11 cellular contexts compared by ENCODE assay signal in the genomic region with DNA sequence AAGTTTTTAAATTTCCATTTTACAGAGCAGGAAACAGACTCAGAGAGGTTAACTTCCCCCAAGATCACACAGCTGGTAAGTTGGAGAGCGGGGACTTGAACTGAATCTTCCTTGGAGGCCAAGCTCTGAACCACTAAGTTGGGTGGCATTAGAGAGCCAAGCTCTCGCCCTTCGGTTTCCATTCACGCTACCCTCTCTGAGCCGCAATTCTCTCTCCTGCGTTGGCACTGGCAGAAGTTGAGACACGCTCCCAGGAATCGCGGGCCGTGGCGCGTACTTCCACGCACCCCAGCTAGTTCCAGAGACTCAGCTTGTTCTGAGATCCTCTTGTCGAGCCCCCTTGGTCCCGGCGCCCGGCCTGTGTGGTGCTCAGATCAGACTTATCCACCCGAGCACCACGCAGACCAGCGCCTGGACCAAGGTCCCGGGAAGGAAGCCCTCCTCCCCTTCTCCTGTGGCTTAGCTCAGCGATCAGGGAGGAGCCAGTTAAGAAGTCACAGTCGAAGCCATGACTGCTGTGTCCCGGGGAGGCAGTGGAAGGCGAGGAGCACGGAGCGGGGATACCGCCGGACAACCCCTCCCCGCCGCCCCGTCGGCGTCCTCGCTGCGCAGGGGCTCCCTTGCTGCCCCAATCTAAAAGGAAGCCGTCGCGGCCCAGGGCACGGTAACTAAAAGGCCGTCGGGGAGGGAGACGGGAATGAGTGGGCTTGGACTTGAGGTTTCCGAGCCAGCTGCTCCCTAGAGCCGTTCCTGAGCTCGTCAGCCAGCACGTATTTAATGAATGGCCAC. TPM values are rescaled to one million over a fixed set of nuclear protein-coding genes. Genes with fewer than 3 reads are reported as not detected.
DNase-seq lines count a peak whose midpoint lies in the region; ATAC-seq and TF ChIP-seq lines count a peak whose summit lies in the region.
"Had no signal": no experiment of that assay in that cellular context is flagged by ENCODE, and none has a peak within 500 bp of the region (broad histone marks: within the 10 kb centered on the region; RNA-seq: fewer than 3 reads in every experiment).

No MANE protein-coding gene starts in this region.

- H4K8ac ChIP-seq in neuronal stem cell (ENCODE audit: low read depth, low read length), result no peak overlapping the region

- peak overlapping the region; percentile 33 for H2BK5ac ChIP-seq in neuronal stem cell (ENCODE audit: low read length)

- H3K4me2 ChIP-seq in neuronal stem cell (ENCODE audit: insufficient read depth, low read length, poor library complexity, severe bottlenecking), result peak overlapping the region; percentile 70

- H3K36me3 ChIP-seq in HUES64 (ENCODE audit: insufficient read depth, low read length) (no peaks in the 10 kb centered on the region), neuronal stem cell (replicated peaks in 1 of 2; ENCODE audit: control insufficient read depth in 2 of 2, insufficient read depth in 2 of 2, low read length in 2 of 2) (no peaks in the 10 kb centered on the region)
- H3K36me3 ChIP-seq in effector memory CD4-positive, alpha-beta T cell (ENCODE audit: control insufficient read depth, insufficient read depth, low read length), result no peaks in the 10 kb centered on the region

- ATAC-seq in GM21528 (IDR thresholded peaks at IDR 0.05; ENCODE audit: low FRiP score, unreplicated experiment) (no peak), foreskin keratinocyte (no peak)

- H3K27me3 ChIP-seq in HUES64 (ENCODE audit: insufficient read depth, low read length), result peaks cover 100% of the 10 kb centered on the region
- peaks cover 66% of the 10 kb centered on the region for H3K27me3 ChIP-seq in effector memory CD4-positive, alpha-beta T cell (replicated peaks; ENCODE audit: control insufficient read depth, insufficient read depth, low read length, poor library complexity, severe bottlenecking)
- peaks cover 40 to 98% (median 78%) of the 10 kb centered on the region in 3 experiments for H3K27me3 ChIP-seq in neuronal stem cell (ENCODE audit: control insufficient read depth in 3 of 3, insufficient read depth in 3 of 3, low read depth in 1 of 3, low read length in 3 of 3)
- H3K27me3 ChIP-seq in foreskin keratinocyte, result peaks cover 100% of the 10 kb centered on the region

- H3K14ac ChIP-seq in neuronal stem cell (ENCODE audit: low read length), result peak overlapping the region; percentile 85

- in situ Hi-C loops in GM13976 (cut with MboI; ENCODE audit: low sequenced_read_pairs, unreplicated experiment), result no loop called here

- H3K9me3 Mint-ChIP-seq in activated CD4-positive, alpha-beta T cell treated with anti-CD3 and anti-CD28 coated beads, Interleukin-2, amount 10 ng/mL, durations not matched to agents 24 days and 14 days, result no peaks in the 10 kb centered on the region
- no peaks in the 10 kb centered on the region for H3K9me3 Mint-ChIP-seq in activated T-helper 1 cell treated with anti-CD3 and anti-CD28 coated beads, Interleukin-12 subunit alpha, Interleukin-12 subunit beta, Interleukin-2, Interleukin-4 antibody, amounts not matched to agents 30 ng/mL and 10 ng/mL and 1 ng/mL, durations not matched to agents 14 hours and 24 hours and 36 hours
- H3K9me3 Mint-ChIP-seq: activated B cell treated with CpG ODN at 0.5 μM for 24 hours had no signal

- intact Hi-C loops in activated CD4-positive, alpha-beta T cell treated with anti-CD3 and anti-CD28 coated beads, Interleukin-2, amount 10 ng/mL, durations not matched to agents 24 days and 14 days (cut with micrococcal nuclease), result loop anchor here (5.0 to 10.0 kb wide), 3 partner anchors 365 to 893 kb away; partner anchors contain the start of gene GFRA1
- intact Hi-C loops in activated T-helper 1 cell treated with anti-CD3 and anti-CD28 coated beads, Interleukin-12 subunit alpha, Interleukin-12 subunit beta, Interleukin-2, Interleukin-4 antibody, amounts not matched to agents 30 ng/mL and 10 ng/mL and 1 ng/mL, durations not matched to agents 14 hours and 24 hours and 36 hours (cut with micrococcal nuclease), result loop anchor here (10.0 kb wide), 1 partner anchor 1077 kb away; no protein-coding TSS in a partner anchor

- no peak overlapping the region for H4K91ac ChIP-seq in neuronal stem cell (ENCODE audit: low read depth, low read length, poor library complexity)

- WGBS in HUES64, result 8% methylated on average over 47 of the region's 47 CpGs
- WGBS in neuronal stem cell (ENCODE audit: extremely low coverage in 2 of 2, insufficient read length in 2 of 2, insufficient replicate concordance in 1 of 2), 2 donors, result no CpG with 5 or more reads among the region's 47 CpGs

- H3K4me3 ChIP-seq in HUES64 (ENCODE audit: low read length), result peak overlapping the region; percentile 43
- peak overlapping the region; percentile 12 for H3K4me3 ChIP-seq in effector memory CD4-positive, alpha-beta T cell (ENCODE audit: insufficient read depth, low read depth, low read length, poor library complexity, severe bottlenecking)
- H3K4me3 ChIP-seq in neuronal stem cell (ENCODE audit: low read length in 2 of 2), result peak overlapping the region in 1 of 2 donors; percentile 64
- H3K4me3 ChIP-seq: lung had no signal

- H3K9me3 ChIP-seq in HUES64 (ENCODE audit: insufficient read depth, low read depth, low read length) (no peaks in the 10 kb centered on the region), neuronal stem cell (replicated peaks in 1 of 2; ENCODE audit: control insufficient read depth in 2 of 2, insufficient read depth in 1 of 2, low read depth in 1 of 2, low read length in 2 of 2) (no peaks in the 10 kb centered on the region)
- H3K9me3 ChIP-seq in effector memory CD4-positive, alpha-beta T cell (ENCODE audit: control insufficient read depth, low read length), result no peaks in the 10 kb centered on the region

- H3K27ac ChIP-seq in HUES64 (ENCODE audit: low read depth, low read length) (no peak overlapping the region), neuronal stem cell (replicated peaks; ENCODE audit: low read length) (no peak overlapping the region), foreskin keratinocyte (no peak overlapping the region)
- no peak overlapping the region for H3K27ac ChIP-seq in effector memory CD4-positive, alpha-beta T cell (ENCODE audit: insufficient read depth, low read length, poor library complexity, severe bottlenecking)

- H2AK5ac ChIP-seq in neuronal stem cell (ENCODE audit: low read depth, low read length), result peak overlapping the region; percentile 9

- no peak overlapping the region for H3K4ac ChIP-seq in neuronal stem cell (ENCODE audit: low read length)

- peak overlapping the region; percentile 90 for H2AFZ ChIP-seq in neuronal stem cell (ENCODE audit: low read length)

- H3K4me3 Mint-ChIP-seq in activated CD4-positive, alpha-beta T cell treated with anti-CD3 and anti-CD28 coated beads, Interleukin-2, amount 10 ng/mL, durations not matched to agents 24 days and 14 days, result no peak overlapping the region
- H3K4me3 Mint-ChIP-seq in activated T-helper 1 cell treated with anti-CD3 and anti-CD28 coated beads, Interleukin-12 subunit alpha, Interleukin-12 subunit beta, Interleukin-2, Interleukin-4 antibody, amounts not matched to agents 30 ng/mL and 10 ng/mL and 1 ng/mL, durations not matched to agents 14 hours and 24 hours and 36 hours, result no peak overlapping the region
- H3K4me3 Mint-ChIP-seq: activated B cell treated with CpG ODN at 0.5 μM for 24 hours had no signal

- H2BK12ac ChIP-seq in neuronal stem cell (ENCODE audit: low read length), result no peak overlapping the region

- no peak overlapping the region for H3K27ac Mint-ChIP-seq in activated CD4-positive, alpha-beta T cell treated with anti-CD3 and anti-CD28 coated beads, Interleukin-2, amount 10 ng/mL, durations not matched to agents 24 days and 14 days
- no peak overlapping the region for H3K27ac Mint-ChIP-seq in activated T-helper 1 cell treated with anti-CD3 and anti-CD28 coated beads, Interleukin-12 subunit alpha, Interleukin-12 subunit beta, Interleukin-2, Interleukin-4 antibody, amounts not matched to agents 30 ng/mL and 10 ng/mL and 1 ng/mL, durations not matched to agents 14 hours and 24 hours and 36 hours
- H3K27ac Mint-ChIP-seq: activated B cell treated with CpG ODN at 0.5 μM for 24 hours had no signal

- H3K79me1 ChIP-seq in neuronal stem cell (ENCODE audit: low read depth, low read length), result no peaks in the 10 kb centered on the region

- peak; percentile 36 for DNase-seq in GM13976 (ENCODE audit: low spot score)
- DNase-seq in effector memory CD4-positive, alpha-beta T cell, result no peak
- DNase-seq in neuronal stem cell (ENCODE audit: low spot score), result no peak
- no peak for DNase-seq in foreskin keratinocyte
- no peak for DNase-seq in activated CD4-positive, alpha-beta T cell treated with anti-CD3 and anti-CD28 coated beads, Interleukin-2, amount 10 ng/mL, durations not matched to agents 24 days and 14 days
- DNase-seq in activated T-helper 1 cell treated with anti-CD3 and anti-CD28 coated beads, Interleukin-12 subunit alpha, Interleukin-12 subunit beta, Interleukin-2, Interleukin-4 antibody, amounts not matched to agents 30 ng/mL and 10 ng/mL and 1 ng/mL, durations not matched to agents 14 hours and 24 hours and 36 hours (ENCODE audit: low spot score), result no peak

- peak overlapping the region; percentile 29 for H2BK120ac ChIP-seq in neuronal stem cell (ENCODE audit: low read depth, low read length)

- H3K4me1 ChIP-seq in HUES64 (ENCODE audit: insufficient read depth, low read length), result peaks cover 11% of the 10 kb centered on the region; the same call in 1 of the 2 replicates
- peaks cover 28% of the 10 kb centered on the region for H3K4me1 ChIP-seq in effector memory CD4-positive, alpha-beta T cell (ENCODE audit: control insufficient read depth, insufficient read depth, low read length, poor library complexity, severe bottlenecking)
- H3K4me1 ChIP-seq in neuronal stem cell (ENCODE audit: control insufficient read depth in 2 of 2, insufficient read depth in 1 of 2, low read depth in 1 of 2, low read length in 2 of 2), result peaks cover 0 to 7% of the 10 kb centered on the region in 2 donors
- no peaks in the 10 kb centered on the region for H3K4me1 ChIP-seq in foreskin keratinocyte

- peak overlapping the region; percentile 90 for H3K18ac ChIP-seq in neuronal stem cell (ENCODE audit: low read length)

- H3K23ac ChIP-seq in neuronal stem cell (ENCODE audit: low read depth, low read length, poor library complexity), result peak overlapping the region; percentile 53

- H3K9ac ChIP-seq in HUES64 (ENCODE audit: low read depth, low read length) (no peak overlapping the region; the same call in 1 of the 2 replicates), neuronal stem cell (ENCODE audit: low read depth, low read length, poor library complexity) (peak overlapping the region; percentile 53)

- TF ChIP-seq CTCF in GM13976 (IDR thresholded peaks at IDR 0.05; ENCODE audit: borderline replicate concordance, control extremely low read depth, extremely low read depth, insufficient read depth, missing control alignments) (no peak), foreskin keratinocyte (conservative IDR thresholded peaks at IDR 0.05) (no peak)

- H2BK15ac ChIP-seq in neuronal stem cell (ENCODE audit: low read length), result peak overlapping the region; percentile 76

- peaks cover 8% of the 10 kb centered on the region for H3K4me1 Mint-ChIP-seq in activated CD4-positive, alpha-beta T cell treated with anti-CD3 and anti-CD28 coated beads, Interleukin-2, amount 10 ng/mL, durations not matched to agents 24 days and 14 days
- peaks cover 8% of the 10 kb centered on the region for H3K4me1 Mint-ChIP-seq in activated T-helper 1 cell treated with anti-CD3 and anti-CD28 coated beads, Interleukin-12 subunit alpha, Interleukin-12 subunit beta, Interleukin-2, Interleukin-4 antibody, amounts not matched to agents 30 ng/mL and 10 ng/mL and 1 ng/mL, durations not matched to agents 14 hours and 24 hours and 36 hours (ENCODE audit: low read depth)

- H3K27me3 Mint-ChIP-seq in activated CD4-positive, alpha-beta T cell treated with anti-CD3 and anti-CD28 coated beads, Interleukin-2, amount 10 ng/mL, durations not matched to agents 24 days and 14 days, result peaks cover 81% of the 10 kb centered on the region
- H3K27me3 Mint-ChIP-seq in activated T-helper 1 cell treated with anti-CD3 and anti-CD28 coated beads, Interleukin-12 subunit alpha, Interleukin-12 subunit beta, Interleukin-2, Interleukin-4 antibody, amounts not matched to agents 30 ng/mL and 10 ng/mL and 1 ng/mL, durations not matched to agents 14 hours and 24 hours and 36 hours (ENCODE audit: insufficient read depth), result peaks cover 74% of the 10 kb centered on the region

- H3K36me3 Mint-ChIP-seq in activated CD4-positive, alpha-beta T cell treated with anti-CD3 and anti-CD28 coated beads, Interleukin-2, amount 10 ng/mL, durations not matched to agents 24 days and 14 days (ENCODE audit: low read depth), result peaks cover 3% of the 10 kb centered on the region
- peaks cover 4% of the 10 kb centered on the region for H3K36me3 Mint-ChIP-seq in activated T-helper 1 cell treated with anti-CD3 and anti-CD28 coated beads, Interleukin-12 subunit alpha, Interleukin-12 subunit beta, Interleukin-2, Interleukin-4 antibody, amounts not matched to agents 30 ng/mL and 10 ng/mL and 1 ng/mL, durations not matched to agents 14 hours and 24 hours and 36 hours (ENCODE audit: low read depth)

RNA-seq across cellular contexts. Expression of gene VAX1, which starts 29.5 kb away (rescaled TPM):
- 0.20 TPM for polyA plus RNA-seq in HUES64 (2013, experiment 1 of 2)
- 0.51 TPM for polyA plus RNA-seq in HUES64 (2013, experiment 2 of 2)
- polyA plus RNA-seq in neuronal stem cell (2013, experiment 1 of 2), result 8.1 TPM
- 8.3 TPM for polyA plus RNA-seq in neuronal stem cell (2013, experiment 2 of 2)
- 0.04 and 0.14 TPM in 2 replicates for total RNA-seq in foreskin keratinocyte
- 0.07 and 0.15 TPM in 2 replicates for polyA plus RNA-seq in foreskin keratinocyte
- not detected in 2 replicates for total RNA-seq in activated CD4-positive, alpha-beta T cell treated with anti-CD3 and anti-CD28 coated beads, Interleukin-2, amount 10 ng/mL, durations not matched to agents 24 days and 14 days
- total RNA-seq in activated T-helper 1 cell treated with anti-CD3 and anti-CD28 coated beads, Interleukin-12 subunit alpha, Interleukin-12 subunit beta, Interleukin-2, Interleukin-4 antibody, amounts not matched to agents 30 ng/mL and 10 ng/mL and 1 ng/mL, durations not matched to agents 14 hours and 24 hours and 36 hours, result not detected in 2 replicates
- total RNA-seq: activated B cell treated with CpG ODN at 0.5 μM for 24 hours, dermis blood vessel endothelial cell, lung had no signal
- polyA plus RNA-seq: lung had no signal

RNA-seq across cellular contexts. Expression of gene KCNK18, which starts 29.7 kb away (rescaled TPM):
- polyA plus RNA-seq in HUES64 (2013, experiment 1 of 2), result not detected
- not detected for polyA plus RNA-seq in HUES64 (2013, experiment 2 of 2)
- not detected for polyA plus RNA-seq in neuronal stem cell (2013, experiment 1 of 2)
- not detected for polyA plus RNA-seq in neuronal stem cell (2013, experiment 2 of 2)
- not detected in 2 replicates for total RNA-seq in foreskin keratinocyte
- not detected in 2 replicates for polyA plus RNA-seq in foreskin keratinocyte
- total RNA-seq in activated CD4-positive, alpha-beta T cell treated with anti-CD3 and anti-CD28 coated beads, Interleukin-2, amount 10 ng/mL, durations not matched to agents 24 days and 14 days, result not detected in 2 replicates
- not detected in 2 replicates for total RNA-seq in activated T-helper 1 cell treated with anti-CD3 and anti-CD28 coated beads, Interleukin-12 subunit alpha, Interleukin-12 subunit beta, Interleukin-2, Interleukin-4 antibody, amounts not matched to agents 30 ng/mL and 10 ng/mL and 1 ng/mL, durations not matched to agents 14 hours and 24 hours and 36 hours
- total RNA-seq: activated B cell treated with CpG ODN at 0.5 μM for 24 hours, dermis blood vessel endothelial cell, lung had no signal
- polyA plus RNA-seq: lung had no signal
